Comparison of ENCODE assay signal across 1 cellular context in the genomic region with DNA sequence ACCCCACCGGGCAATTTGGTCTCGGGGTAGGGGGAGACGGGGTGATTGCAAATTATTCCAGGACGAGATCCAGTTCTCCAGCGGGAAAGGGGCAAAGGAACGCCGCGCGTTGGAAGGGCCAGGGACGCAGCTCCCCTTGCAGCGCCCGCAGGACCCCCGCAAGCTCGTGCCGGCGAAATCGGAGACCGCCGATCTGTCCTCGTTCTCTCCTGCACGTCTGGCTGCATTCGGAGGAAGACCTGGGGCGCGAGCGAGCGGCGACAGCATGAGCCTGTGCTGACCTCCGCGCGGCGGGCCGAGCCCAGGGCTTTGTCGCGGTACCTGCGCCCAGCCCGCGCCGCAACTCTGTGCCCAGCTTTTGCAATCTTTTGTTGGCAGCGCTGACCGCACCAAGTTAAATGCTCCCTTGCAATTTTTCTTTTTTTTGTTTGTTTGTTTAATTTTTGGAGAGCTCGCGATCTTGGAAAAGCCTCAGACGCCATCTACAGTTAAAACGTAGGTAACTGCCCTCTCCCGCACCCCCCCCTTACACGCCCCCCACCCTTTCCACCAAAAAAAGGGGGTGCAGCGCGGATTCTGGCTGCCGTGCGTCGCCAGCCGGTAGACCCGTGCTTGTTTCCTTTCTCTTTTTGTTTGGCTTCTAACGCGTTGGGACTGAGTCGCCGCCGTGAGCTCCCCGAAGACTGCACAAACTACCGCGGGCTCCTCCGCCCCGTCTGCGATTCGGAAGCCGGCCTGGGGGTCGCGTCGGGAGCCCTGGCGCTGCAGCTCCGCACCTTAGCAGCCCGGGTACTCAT.
TF ChIP-seq lines count a peak whose summit lies in the region.

No MANE protein-coding gene starts in this region.

TF ChIP-seq in K562, 482 proteins besides CTCF, POLR2A, EP300 and RAD21 (continued from another document):
- TF ChIP-seq MGA (IDR thresholded peaks at IDR 0.05) (peak; percentile 73), ZNF778 (CRISPR knock-in tag; IDR thresholded peaks at IDR 0.05) (no peak), ZFP1 (CRISPR knock-in tag; IDR thresholded peaks at IDR 0.05) (no peak), OTX1 (CRISPR knock-in tag; IDR thresholded peaks at IDR 0.05) (no peak), ZNF583 (CRISPR knock-in tag; IDR thresholded peaks at IDR 0.05) (no peak), ZNF239 (CRISPR knock-in tag; IDR thresholded peaks at IDR 0.05) (no peak), PPARD (CRISPR knock-in tag; IDR thresholded peaks at IDR 0.05) (no peak), NCOA6 (IDR thresholded peaks at IDR 0.05) (no peak), ZNF24 (IDR thresholded peaks at IDR 0.05) (no peak), GTF2E2 (tag; IDR thresholded peaks at IDR 0.05) (no peak), EWSR1 (IDR thresholded peaks at IDR 0.05; ENCODE audit: borderline replicate concordance, low read depth, partially characterized antibody) (no peak), SIN3A (IDR thresholded peaks at IDR 0.05; ENCODE audit: borderline replicate concordance in 2 of 2, control insufficient read depth in 1 of 2, low read depth in 2 of 2, low read length in 2 of 2) (peak in 1 of 2 experiments; percentile 68; a peak in 1 of 4 replicates), CSDE1 (IDR thresholded peaks at IDR 0.05) (no peak), HNRNPUL1 (IDR thresholded peaks at IDR 0.05; ENCODE audit: low read length) (no peak), ZNF197 (CRISPR knock-in tag; IDR thresholded peaks at IDR 0.05; ENCODE audit: low read depth) (no peak), STAG1 (CRISPR knock-in tag; IDR thresholded peaks at IDR 0.05; ENCODE audit: borderline replicate concordance) (no peak), KLF1 (tag; IDR thresholded peaks at IDR 0.05) (no peak), RBM25 (IDR thresholded peaks at IDR 0.05; ENCODE audit: low read depth, low read length, severe bottlenecking) (no peak), ZNF436 (CRISPR knock-in tag; IDR thresholded peaks at IDR 0.05) (no peak), NR4A1 (CRISPR knock-in tag; IDR thresholded peaks at IDR 0.05) (peak; percentile 80; the same call in 1 of the 2 replicates), NR4A1 (tag; IDR thresholded peaks at IDR 0.05) (no peak), DDX20 (tag; IDR thresholded peaks at IDR 0.05; ENCODE audit: low read depth) (no peak), POLR2AphosphoS5 (IDR thresholded peaks at IDR 0.05; ENCODE audit: control insufficient read depth, insufficient read depth, low read depth, low read length) (no peak), ELF2 (CRISPR knock-in tag; IDR thresholded peaks at IDR 0.05) (no peak)
- TF ChIP-seq, protein P1, sequence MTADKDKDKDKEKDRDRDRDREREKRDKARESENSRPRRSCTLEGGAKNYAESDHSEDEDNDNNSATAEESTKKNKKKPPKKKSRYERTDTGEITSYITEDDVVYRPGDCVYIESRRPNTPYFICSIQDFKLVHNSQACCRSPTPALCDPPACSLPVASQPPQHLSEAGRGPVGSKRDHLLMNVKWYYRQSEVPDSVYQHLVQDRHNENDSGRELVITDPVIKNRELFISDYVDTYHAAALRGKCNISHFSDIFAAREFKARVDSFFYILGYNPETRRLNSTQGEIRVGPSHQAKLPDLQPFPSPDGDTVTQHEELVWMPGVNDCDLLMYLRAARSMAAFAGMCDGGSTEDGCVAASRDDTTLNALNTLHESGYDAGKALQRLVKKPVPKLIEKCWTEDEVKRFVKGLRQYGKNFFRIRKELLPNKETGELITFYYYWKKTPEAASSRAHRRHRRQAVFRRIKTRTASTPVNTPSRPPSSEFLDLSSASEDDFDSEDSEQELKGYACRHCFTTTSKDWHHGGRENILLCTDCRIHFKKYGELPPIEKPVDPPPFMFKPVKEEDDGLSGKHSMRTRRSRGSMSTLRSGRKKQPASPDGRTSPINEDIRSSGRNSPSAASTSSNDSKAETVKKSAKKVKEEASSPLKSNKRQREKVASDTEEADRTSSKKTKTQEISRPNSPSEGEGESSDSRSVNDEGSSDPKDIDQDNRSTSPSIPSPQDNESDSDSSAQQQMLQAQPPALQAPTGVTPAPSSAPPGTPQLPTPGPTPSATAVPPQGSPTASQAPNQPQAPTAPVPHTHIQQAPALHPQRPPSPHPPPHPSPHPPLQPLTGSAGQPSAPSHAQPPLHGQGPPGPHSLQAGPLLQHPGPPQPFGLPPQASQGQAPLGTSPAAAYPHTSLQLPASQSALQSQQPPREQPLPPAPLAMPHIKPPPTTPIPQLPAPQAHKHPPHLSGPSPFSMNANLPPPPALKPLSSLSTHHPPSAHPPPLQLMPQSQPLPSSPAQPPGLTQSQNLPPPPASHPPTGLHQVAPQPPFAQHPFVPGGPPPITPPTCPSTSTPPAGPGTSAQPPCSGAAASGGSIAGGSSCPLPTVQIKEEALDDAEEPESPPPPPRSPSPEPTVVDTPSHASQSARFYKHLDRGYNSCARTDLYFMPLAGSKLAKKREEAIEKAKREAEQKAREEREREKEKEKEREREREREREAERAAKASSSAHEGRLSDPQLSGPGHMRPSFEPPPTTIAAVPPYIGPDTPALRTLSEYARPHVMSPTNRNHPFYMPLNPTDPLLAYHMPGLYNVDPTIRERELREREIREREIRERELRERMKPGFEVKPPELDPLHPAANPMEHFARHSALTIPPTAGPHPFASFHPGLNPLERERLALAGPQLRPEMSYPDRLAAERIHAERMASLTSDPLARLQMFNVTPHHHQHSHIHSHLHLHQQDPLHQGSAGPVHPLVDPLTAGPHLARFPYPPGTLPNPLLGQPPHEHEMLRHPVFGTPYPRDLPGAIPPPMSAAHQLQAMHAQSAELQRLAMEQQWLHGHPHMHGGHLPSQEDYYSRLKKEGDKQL (CRISPR knock-in tag; IDR thresholded peaks at IDR 0.05; ENCODE audit: borderline replicate concordance): no peak
- TF ChIP-seq, protein P2, sequence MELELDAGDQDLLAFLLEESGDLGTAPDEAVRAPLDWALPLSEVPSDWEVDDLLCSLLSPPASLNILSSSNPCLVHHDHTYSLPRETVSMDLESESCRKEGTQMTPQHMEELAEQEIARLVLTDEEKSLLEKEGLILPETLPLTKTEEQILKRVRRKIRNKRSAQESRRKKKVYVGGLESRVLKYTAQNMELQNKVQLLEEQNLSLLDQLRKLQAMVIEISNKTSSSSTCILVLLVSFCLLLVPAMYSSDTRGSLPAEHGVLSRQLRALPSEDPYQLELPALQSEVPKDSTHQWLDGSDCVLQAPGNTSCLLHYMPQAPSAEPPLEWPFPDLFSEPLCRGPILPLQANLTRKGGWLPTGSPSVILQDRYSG (tag; conservative IDR thresholded peaks at IDR 0.05; ENCODE audit: low read depth): no peak
- TF ChIP-seq, protein P3, sequence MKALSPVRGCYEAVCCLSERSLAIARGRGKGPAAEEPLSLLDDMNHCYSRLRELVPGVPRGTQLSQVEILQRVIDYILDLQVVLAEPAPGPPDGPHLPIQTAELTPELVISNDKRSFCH (CRISPR knock-in tag; IDR thresholded peaks at IDR 0.05): no peak
- TF ChIP-seq, protein P3 (tag; IDR thresholded peaks at IDR 0.05): no peak
- TF ChIP-seq, protein P4, sequence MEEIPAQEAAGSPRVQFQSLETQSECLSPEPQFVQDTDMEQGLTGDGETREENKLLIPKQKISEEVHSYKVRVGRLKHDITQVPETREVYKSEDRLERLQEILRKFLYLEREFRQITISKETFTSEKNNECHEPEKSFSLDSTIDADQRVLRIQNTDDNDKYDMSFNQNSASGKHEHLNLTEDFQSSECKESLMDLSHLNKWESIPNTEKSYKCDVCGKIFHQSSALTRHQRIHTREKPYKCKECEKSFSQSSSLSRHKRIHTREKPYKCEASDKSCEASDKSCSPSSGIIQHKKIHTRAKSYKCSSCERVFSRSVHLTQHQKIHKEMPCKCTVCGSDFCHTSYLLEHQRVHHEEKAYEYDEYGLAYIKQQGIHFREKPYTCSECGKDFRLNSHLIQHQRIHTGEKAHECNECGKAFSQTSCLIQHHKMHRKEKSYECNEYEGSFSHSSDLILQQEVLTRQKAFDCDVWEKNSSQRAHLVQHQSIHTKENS (CRISPR knock-in tag; IDR thresholded peaks at IDR 0.05): no peak
- TF ChIP-seq, protein P5, sequence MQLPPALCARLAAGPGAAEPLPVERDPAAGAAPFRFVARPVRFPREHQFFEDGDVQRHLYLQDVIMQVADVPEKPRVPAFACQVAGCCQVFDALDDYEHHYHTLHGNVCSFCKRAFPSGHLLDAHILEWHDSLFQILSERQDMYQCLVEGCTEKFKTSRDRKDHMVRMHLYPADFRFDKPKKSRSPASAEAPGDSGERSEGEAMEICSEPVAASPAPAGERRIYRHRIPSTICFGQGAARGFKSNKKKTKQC (CRISPR knock-in tag; IDR thresholded peaks at IDR 0.05): peak; percentile 25; the same call in 1 of the 2 replicates
